ENCODE assay signal across 8 cellular contexts in the genomic region with DNA sequence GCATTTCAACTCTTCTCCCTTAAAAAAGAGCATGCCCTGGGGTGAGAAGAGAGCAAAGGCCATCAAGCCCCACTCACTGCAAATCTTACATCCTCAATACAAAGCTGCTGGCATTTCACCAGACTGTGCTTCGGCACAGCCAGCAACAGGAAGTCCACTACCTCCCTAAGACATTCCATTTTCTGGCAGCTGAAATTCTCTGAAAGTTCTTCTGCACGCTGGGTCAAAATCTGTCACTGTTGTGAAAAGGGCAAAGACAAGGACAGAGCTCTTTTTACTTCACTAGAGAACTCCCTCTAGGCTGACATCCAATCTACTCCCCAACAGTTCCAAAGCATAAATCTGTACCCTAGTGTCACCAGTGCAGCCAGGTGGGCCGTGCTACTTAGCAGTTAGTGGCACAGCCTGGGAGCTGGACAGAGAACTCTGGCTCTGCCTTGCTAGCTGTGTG. TPM values are rescaled to one million over a fixed set of nuclear protein-coding genes. Genes with fewer than 3 reads are reported as not detected.
DNase-seq lines count a peak whose midpoint lies in the region; ATAC-seq and TF ChIP-seq lines count a peak whose summit lies in the region.

No MANE protein-coding gene starts in this region.

- no peak overlapping the region for H3K9ac ChIP-seq in skeletal muscle satellite cell (ENCODE audit: low read depth, low read length)

- H3K9me3 ChIP-seq in WERI-Rb-1 (ENCODE audit: severe bottlenecking) = no peaks in the 10 kb centered on the region
- no peaks in the 10 kb centered on the region for H3K9me3 ChIP-seq in skeletal muscle satellite cell (replicated peaks; ENCODE audit: low read length)

- H3K4me1 Mint-ChIP-seq in activated T-cell treated with anti-CD3 and anti-CD28 coated beads, Interleukin-2, amount 50 U/mL, for 72 hours (ENCODE audit: low read depth) = peaks cover 54% of the 10 kb centered on the region

- peaks cover 0 to 8% of the 10 kb centered on the region in 2 donors for H3K36me3 Mint-ChIP-seq in activated T-cell treated with anti-CD3 and anti-CD28 coated beads, Interleukin-2, amount 50 U/mL, for 72 hours (ENCODE audit: insufficient read depth in 2 of 2)

- H3K4me3 Mint-ChIP-seq in activated T-cell treated with anti-CD3 and anti-CD28 coated beads, Interleukin-2, amount 50 U/mL, for 72 hours = no peak overlapping the region

- H3K4me2 ChIP-seq in skeletal muscle satellite cell (ENCODE audit: low read length) = peak overlapping the region; percentile 21

- H3K27me3 Mint-ChIP-seq in activated T-cell treated with anti-CD3 and anti-CD28 coated beads, Interleukin-2, amount 50 U/mL, for 72 hours (ENCODE audit: low read depth) = no peaks in the 10 kb centered on the region

- no peak for TF ChIP-seq CTCF in WERI-Rb-1 (IDR thresholded peaks at IDR 0.05; ENCODE audit: low read depth, low read length)

- H3K9me3 Mint-ChIP-seq in activated T-cell treated with anti-CD3 and anti-CD28 coated beads, Interleukin-2, amount 50 U/mL, for 72 hours = no peaks in the 10 kb centered on the region

- no peak for DNase-seq in WERI-Rb-1
- peak; percentile 34 for DNase-seq in glomerular visceral epithelial cell (ENCODE audit: extremely low spot score)
- no peak for DNase-seq in activated gamma-delta T cell (lab: John Stamatoyannopoulos, UW)
- no peak for DNase-seq in GOT3 (lab: John Stamatoyannopoulos, UW)
- no peak for DNase-seq in MV-4-11 (lab: John Stamatoyannopoulos, UW)
- DNase-seq in activated T-cell treated with anti-CD3 and anti-CD28 coated beads, Interleukin-2, amount 50 U/mL, for 72 hours = no peak

- no peak for ATAC-seq in activated T-cell treated with anti-CD3 and anti-CD28 coated beads, Interleukin-2, amount 50 U/mL, for 72 hours (replicated peaks in 1 of 2)

- H3K4me3 ChIP-seq in GM08714 (ENCODE audit: low read length) = peak overlapping the region; percentile 25; the same call in 1 of the 2 replicates
- peak overlapping the region; percentile 37 for H3K4me3 ChIP-seq in WERI-Rb-1 (ENCODE audit: low read depth, low read length)
- no peak overlapping the region for H3K4me3 ChIP-seq in skeletal muscle satellite cell (ENCODE audit: low read length)

- H3K27ac Mint-ChIP-seq in activated T-cell treated with anti-CD3 and anti-CD28 coated beads, Interleukin-2, amount 50 U/mL, for 72 hours = no peak overlapping the region

- peaks cover 21% of the 10 kb centered on the region for H3K4me1 ChIP-seq in skeletal muscle satellite cell (ENCODE audit: control insufficient read depth, insufficient read depth, low read length)

- H3K36me3 ChIP-seq in WERI-Rb-1 (peaks cover 10% of the 10 kb centered on the region), skeletal muscle satellite cell (ENCODE audit: insufficient read depth, low read length) (peaks cover 26% of the 10 kb centered on the region)

- peak overlapping the region; percentile 66 for H3K27ac ChIP-seq in WERI-Rb-1

- H3K27me3 ChIP-seq in WERI-Rb-1 (ENCODE audit: insufficient read depth, low read depth, severe bottlenecking) (no peaks in the 10 kb centered on the region), skeletal muscle satellite cell (ENCODE audit: control insufficient read depth, insufficient read depth, low read length) (no peaks in the 10 kb centered on the region)

RNA-seq across cellular contexts. Expression of a gene that starts 6.3 kb away (rescaled TPM):
- total RNA-seq in skeletal muscle satellite cell (2012; rRNA removed) = 8.6 and 10.9 TPM in 2 replicates
- 10 to 100 TPM; 22.3 to 24.3 TPM for total RNA-seq in activated T-cell treated with anti-CD3 and anti-CD28 coated beads, Interleukin-2, amount 50 U/mL, for 72 hours
